31 cellular contexts compared by ENCODE assay signal in genomic region chr15:100075284-100075683, GRCh38.
"Had no signal": no experiment of that assay in that cellular context is flagged by ENCODE, and none has a peak within 500 bp of the region (broad histone marks: within the 10 kb centered on the region; RNA-seq: fewer than 3 reads in every experiment).

No MANE protein-coding gene starts in this region.

- H3K4me1 ChIP-seq: ascending aorta had no signal

- H3K9me3 ChIP-seq: ascending aorta had no signal

- ATAC-seq: activated CD8-positive, alpha-beta memory T cell treated with anti-CD3 and anti-CD28 coated beads, Interleukin-2, amount 10 ng/mL, durations not matched to agents 7 days and 5 days; activated T-cell treated with anti-CD3 and anti-CD28 coated beads, Interleukin-2, amount 50 U/mL, for 72 hours; activated T-helper 17 cell treated with anti-CD3 and anti-CD28 coated beads, Interleukin-2, amount 50 U/mL, for 72 hours; Panc1 had no signal

- H3K36me3 ChIP-seq: ascending aorta, cardiac muscle cell, WERI-Rb-1 had no signal

- H3K4me3 ChIP-seq: ascending aorta, cardiac muscle cell, SK-N-MC had no signal

- H3K27ac ChIP-seq: ascending aorta, cardiac muscle cell, SK-N-MC, WERI-Rb-1 had no signal

- DNase-seq: activated CD4-positive, alpha-beta memory T cell treated with anti-CD3 and anti-CD28 coated beads, Interleukin-2, amount 10 ng/mL, durations not matched to agents 7 days and 5 days; activated CD4-positive, alpha-beta T cell treated with anti-CD3 and anti-CD28 coated beads for 1 hour; activated CD4-positive, alpha-beta T cell treated with anti-CD3 and anti-CD28 coated beads for 48 hours; activated CD4-positive, CD25-positive, alpha-beta regulatory T cell; activated CD8-positive, alpha-beta memory T cell treated with anti-CD3 and anti-CD28 coated beads for 24 hours; activated CD8-positive, alpha-beta memory T cell treated with anti-CD3 and anti-CD28 coated beads, Interleukin-2, amount 10 ng/mL, durations not matched to agents 7 days and 5 days; activated CD8-positive, alpha-beta memory T cell treated with anti-CD3 and anti-CD28 coated beads, Interleukin-2, amount 50 U/mL, for 48 hours; activated effector memory CD4-positive, alpha-beta T cell treated with anti-CD3 and anti-CD28 coated beads, Interleukin-2, amount 50 U/mL, for 16 hours; activated naive CD4-positive, alpha-beta T cell; activated naive CD4-positive, alpha-beta T cell treated with anti-CD3 and anti-CD28 coated beads, Interleukin-2, amount 50 U/mL, for 16 hours; activated naive CD8-positive, alpha-beta T cell treated with anti-CD3 and anti-CD28 coated beads for 36 hours; activated T-cell treated with anti-CD3 and anti-CD28 coated beads, Interleukin-2, amount 50 U/mL, for 72 hours; amniotic stem cell; Karpas-422; KBM-7; NCI-H1105; NCI-H1417 treated with DMSO at 0.1 percent for 48 hours; NCI-H187 treated with DMSO at 0.1 percent for 48 hours; NCI-H2171 treated with DMSO at 0.1 percent for 48 hours; NCI-H2227 treated with DMSO at 0.1 percent for 48 hours; NCI-H446; NCI-H510A treated with DMSO at 0.1 percent for 48 hours; NCI-H526 treated with DMSO at 0.1 percent for 48 hours; NCI-H774; T1000; WERI-Rb-1 had no signal

- H3K27me3 ChIP-seq: ascending aorta, cardiac muscle cell had no signal
